In the genomic region with DNA sequence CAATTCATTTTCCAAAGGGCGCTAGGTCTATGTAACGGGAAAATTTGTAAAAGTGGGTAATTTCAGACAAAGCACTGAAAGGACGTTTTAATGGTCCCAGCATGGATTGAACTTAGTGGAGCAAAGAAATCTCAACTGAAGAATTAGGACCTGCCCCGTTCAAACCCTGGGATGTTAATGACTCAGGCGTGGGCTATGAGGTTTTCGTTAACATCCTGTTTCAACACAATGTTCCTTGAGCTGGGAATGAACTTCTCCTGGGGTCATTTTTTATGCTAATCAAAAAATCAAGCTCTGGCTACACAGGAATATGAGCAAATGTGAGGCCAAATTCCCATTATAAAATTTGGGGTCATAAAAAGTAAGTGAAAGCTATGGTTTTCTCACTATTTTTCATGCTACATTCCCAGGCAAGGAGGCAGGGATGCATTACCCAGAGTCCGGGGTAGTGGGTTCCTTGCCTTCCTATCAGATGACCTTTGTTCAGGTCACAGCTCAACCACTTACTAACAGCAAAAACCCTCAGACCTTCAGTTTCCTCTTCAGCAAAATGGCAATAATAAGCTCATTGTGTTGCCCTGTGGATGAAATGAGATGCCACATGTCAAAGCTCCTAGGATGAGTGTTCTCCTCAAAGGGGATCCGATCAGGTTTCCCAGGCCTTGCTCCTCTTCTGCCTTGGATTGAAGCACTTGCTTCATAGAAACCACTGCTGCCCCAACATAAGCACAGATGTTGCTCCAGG, we compare ENCODE assay signal across 20 cellular contexts.
DNase-seq lines count a peak whose midpoint lies in the region; ATAC-seq and TF ChIP-seq lines count a peak whose summit lies in the region.
"Had no signal": no experiment of that assay in that cellular context is flagged by ENCODE, and none has a peak within 500 bp of the region (broad histone marks: within the 10 kb centered on the region; RNA-seq: fewer than 3 reads in every experiment).

No MANE protein-coding gene starts in this region.

- no peak overlapping the region for H3K27ac ChIP-seq in sigmoid colon
- H3K27ac ChIP-seq: epithelial cell of prostate, PC-9, SJCRH30, spleen, tibial nerve had no signal

- no peaks in the 10 kb centered on the region for H3K9me3 ChIP-seq in sigmoid colon
- H3K9me3 ChIP-seq: SJCRH30, spleen, tibial nerve had no signal

- intact Hi-C loops in sigmoid colon (cut with DNase I): no loop called here

- H3K27me3 ChIP-seq in sigmoid colon: no peaks in the 10 kb centered on the region
- H3K27me3 ChIP-seq: SJCRH30, tibial nerve had no signal

- TF ChIP-seq CTCF in GM10266 (IDR thresholded peaks at IDR 0.05; ENCODE audit: control insufficient read depth, insufficient read depth, low read depth, missing control alignments): no peak
- no peak for TF ChIP-seq CTCF in sigmoid colon (IDR thresholded peaks at IDR 0.05)

- no peaks in the 10 kb centered on the region for H3K36me3 ChIP-seq in sigmoid colon
- H3K36me3 ChIP-seq: SJCRH30, spleen, tibial nerve had no signal

- no peak for TF ChIP-seq POLR2A in sigmoid colon (IDR thresholded peaks at IDR 0.05)

- ATAC-seq in GM21423 (IDR thresholded peaks at IDR 0.05; ENCODE audit: unreplicated experiment): no peak
- ATAC-seq: K562 had no signal

- peak; percentile 17 for DNase-seq in GM03348 (ENCODE audit: low spot score)
- DNase-seq in RPMI7951 (ENCODE audit: low read depth): peak; percentile 54
- DNase-seq in fibroblast of gingiva (ENCODE audit: low read depth): peak; percentile 2
- DNase-seq in renal cortical epithelial cell (ENCODE audit: low read depth): peak; percentile 61
- no peak for DNase-seq in GM10266 (ENCODE audit: extremely low spot score)
- DNase-seq in HuH-7.5 (ENCODE audit: low spot score): no peak
- DNase-seq in sigmoid colon: no peak
- DNase-seq: activated naive CD4-positive, alpha-beta T cell treated with anti-CD3 and anti-CD28 coated beads for 36 hours; activated T-cell treated with anti-CD3 and anti-CD28 coated beads, Interleukin-2, amount 50 U/mL, for 48 hours; NCI-H1694 treated with DMSO at 0.1 percent for 48 hours; NCI-H82; occipital lobe; PC-9; spleen; stimulated activated CD4-positive, alpha-beta T cell treated with anti-CD3 and anti-CD28 coated beads, Interleukin-4, amount 100 ng/mL, for 24 hours had no signal

- WGBS in sigmoid colon, 2 donors: 69 to 70% methylated on average over 8 of the region's 8 CpGs

- no peaks in the 10 kb centered on the region for H3K4me1 ChIP-seq in sigmoid colon
- H3K4me1 ChIP-seq: SJCRH30, spleen, tibial nerve had no signal

- TF ChIP-seq EP300 in sigmoid colon (IDR thresholded peaks at IDR 0.05): no peak

- H3K4me3 ChIP-seq in sigmoid colon: no peak overlapping the region
- H3K4me3 ChIP-seq: K562, PC-9, SJCRH30, spleen, tibial nerve had no signal

Comparison
In these comparisons a context has a peak if more than half of its experiments do, and no peak if none do; other contexts are left out.
1. DNase-seq: peak in GM03348 (single experiment), RPMI7951 (single experiment), fibroblast of gingiva (single experiment) and renal cortical epithelial cell (single experiment); none in GM10266 (single experiment), HuH-7.5 (single experiment) and sigmoid colon (single experiment).